ENCODE assay signal across 7 cellular contexts in the genomic region with DNA sequence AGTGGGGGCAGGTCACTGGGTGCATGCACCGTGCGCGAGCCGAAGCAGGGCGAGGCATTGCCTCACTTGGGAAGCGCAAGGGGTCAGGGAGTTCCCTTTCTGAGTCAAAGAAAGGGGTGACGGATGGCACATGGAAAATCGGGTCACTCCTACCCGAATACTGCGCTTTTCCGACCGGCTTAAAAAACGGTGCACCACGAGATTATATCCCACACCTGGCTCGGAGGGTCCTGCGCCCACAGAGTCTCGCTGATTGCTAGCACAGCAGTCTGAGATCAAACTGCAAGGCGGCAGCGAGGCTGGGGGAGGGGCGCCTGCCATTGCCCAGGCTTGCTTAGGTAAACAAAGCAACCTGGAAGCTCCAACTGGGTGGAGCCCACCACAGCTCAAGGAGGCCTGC.
DNase-seq lines count a peak whose midpoint lies in the region; ATAC-seq, FAIRE-seq and TF ChIP-seq lines count a peak whose summit lies in the region.
"Not testable (repeated sequence)": the region's sequence is repeated elsewhere in the genome, so short reads cannot be mapped to it uniquely, and the experiment has no call there.

No MANE protein-coding gene starts in this region.

- H2BK12ac ChIP-seq in H9 (ENCODE audit: insufficient read length, low read depth, low read length) = not testable (repeated sequence)
- peak overlapping the region; percentile 68; the same call in 1 of the 2 replicates for H2BK12ac ChIP-seq in H1 (ENCODE audit: low read depth, low read length)

- H3K9me3 Mint-ChIP-seq in H9, neural crest cell: not testable (repeated sequence)

- not testable (repeated sequence) for TF ChIP-seq CTCF in H9 (conservative IDR thresholded peaks at IDR 0.05); PC-9 (conservative IDR thresholded peaks at IDR 0.05); H1 (IDR thresholded peaks at IDR 0.05; ENCODE audit: control extremely low read depth in 1 of 3, insufficient read depth in 1 of 3, low read depth in 1 of 3, low read length in 3 of 3); HepG2 (CRISPR knock-in tag; IDR thresholded peaks at IDR 0.05); neural crest cell (conservative IDR thresholded peaks at IDR 0.05)

- not testable (repeated sequence) for ATAC-seq in HepG2

- POLR2A ChIA-PET in PC-9 (lab: Charles Lee; ENCODE audit: unreplicated experiment); HepG2 (lab: Yijun Ruan, JAX): not testable (repeated sequence)
- POLR2A ChIA-PET in H1 (lab: Charles Lee; ENCODE audit: partially characterized antibody) = interaction anchor here (1.4 kb wide), 1 partner anchor 193 kb away, joined by 3 read pairs; no protein-coding TSS in a partner anchor

- intact Hi-C loops in PC-9 (cut with micrococcal nuclease; ENCODE audit: unreplicated experiment); HepG2 (cut with micrococcal nuclease; ENCODE audit: unreplicated experiment); posterior vena cava (cut with DNase I): not testable (repeated sequence)

- not testable (repeated sequence) for FAIRE-seq in H1 (lab: Jason Lieb, UNC); HepG2 (lab: Jason Lieb, UNC)

- H3K27ac ChIP-seq in H9 (ENCODE audit: insufficient read length, low read depth, low read length); PC-9; H1 (ENCODE audit: low read depth, low read length); HepG2 (ENCODE audit: extremely low read length, insufficient read depth, low read length): not testable (repeated sequence)

- H3K56ac ChIP-seq in H9 (ENCODE audit: insufficient read length, low read depth, low read length); H1 (replicated peaks; ENCODE audit: insufficient read length, low read depth, low read length): not testable (repeated sequence)

- not testable (repeated sequence) for TF ChIP-seq RAD21 in H1 (IDR thresholded peaks at IDR 0.05 in 1 of 2, conservative IDR thresholded peaks at IDR 0.05 in 1 of 2; ENCODE audit: low read depth in 2 of 2, low read length in 2 of 2); HepG2 (CRISPR knock-in tag; IDR thresholded peaks at IDR 0.05)

- not testable (repeated sequence) for H2AK5ac ChIP-seq in H9 (ENCODE audit: insufficient read length, low read length); H1 (ENCODE audit: low read depth, low read length)

- DNase-seq in H9; HepG2 (ENCODE audit: low spot score); neural crest cell (ENCODE audit: low read depth, low spot score): not testable (repeated sequence)
- DNase-seq in PC-9 (peak in 1 of 2 experiments; percentile 41), H1 (ENCODE audit: low read depth in 1 of 2, low spot score in 2 of 2) (peak in 1 of 2 experiments; percentile 56), posterior vena cava (ENCODE audit: low spot score) (peak; percentile 72)

- peak overlapping the region; percentile 13 for H3K4me2 ChIP-seq in H9 (ENCODE audit: insufficient read depth, insufficient read length, low read length)
- peak overlapping the region; percentile 50 for H3K4me2 ChIP-seq in PC-9
- 0 out of 4 replicates have a peak overlapping the region, but pooled peaks have one; percentile 13 to 31 for H3K4me2 ChIP-seq in H1 (ENCODE audit: insufficient read depth in 1 of 2, low read depth in 2 of 2, low read length in 2 of 2)
- H3K4me2 ChIP-seq in HepG2 (ENCODE audit: low read depth, low read length) = not testable (repeated sequence)

- H3K9me3 ChIP-seq in ES-I3 (ENCODE audit: control insufficient read depth, insufficient read depth, low read length); H9 (ENCODE audit: control insufficient read depth, low read depth, low read length); PC-9 (ENCODE audit: insufficient read depth, low read depth); H1 (ENCODE audit: insufficient read depth in 2 of 2, low read depth in 1 of 2, low read length in 1 of 2); HepG2 (ENCODE audit: low read length): not testable (repeated sequence)

- not testable (repeated sequence) for H3K27me3 ChIP-seq in H9 (ENCODE audit: insufficient read depth, low read length); PC-9 (ENCODE audit: insufficient read depth, low read depth); H1 (replicated peaks in 1 of 4; ENCODE audit: control insufficient read depth in 3 of 4, extremely low read depth in 1 of 4, insufficient read depth in 3 of 4, low read length in 3 of 4); HepG2 (ENCODE audit: control insufficient read depth in 1 of 2, insufficient read depth in 2 of 2, low read length in 2 of 2)

- H3K23me2 ChIP-seq in H9 (ENCODE audit: insufficient read length, low read depth, low read length, poor library complexity, severe bottlenecking); H1 (ENCODE audit: low read depth, low read length): not testable (repeated sequence)

- not testable (repeated sequence) for H3T11ph ChIP-seq in H9 (ENCODE audit: low read length)

- H2BK20ac ChIP-seq in H9 (ENCODE audit: low read depth, low read length, poor library complexity, severe bottlenecking); H1 (ENCODE audit: low read length): not testable (repeated sequence)

- not testable (repeated sequence) for H3K79me2 ChIP-seq in H9 (ENCODE audit: insufficient read depth, low read length); PC-9 (ENCODE audit: low read depth); H1 (ENCODE audit: control insufficient read depth in 1 of 2, insufficient read depth in 2 of 2, low read length in 2 of 2); HepG2 (ENCODE audit: insufficient read depth, low read length)

- H4K20me1 ChIP-seq in H9 (ENCODE audit: control insufficient read depth, insufficient read depth, insufficient read length); PC-9 (ENCODE audit: insufficient read depth); H1 (replicated peaks in 1 of 2; ENCODE audit: control insufficient read depth in 1 of 2, insufficient read depth in 2 of 2, low read length in 2 of 2); HepG2 (ENCODE audit: insufficient read depth, low read length): not testable (repeated sequence)

- not testable (repeated sequence) for H3K27me3 Mint-ChIP-seq in H9 (ENCODE audit: low read depth); neural crest cell (ENCODE audit: low read depth)

- H4K91ac ChIP-seq in H9 (ENCODE audit: insufficient read length, low read depth, low read length); H1 (replicated peaks; ENCODE audit: insufficient read length, low read length): not testable (repeated sequence)

- H4K5ac ChIP-seq in H9 (ENCODE audit: insufficient read length, low read depth, low read length); H1 (ENCODE audit: insufficient read length, low read depth, low read length): not testable (repeated sequence)

- not testable (repeated sequence) for H3K9me2 ChIP-seq in PC-9 (ENCODE audit: insufficient read depth)

- not testable (repeated sequence) for H2BK120ac ChIP-seq in H9 (ENCODE audit: low read depth, low read length, poor library complexity, severe bottlenecking); H1 (replicated peaks; ENCODE audit: low read depth, low read length)

- H3F3A ChIP-seq in PC-9 (ENCODE audit: insufficient read depth, low read depth) = not testable (repeated sequence)

- WGBS in H9 (ENCODE audit: extremely low coverage, insufficient read length, low lambda C conversion rate) = no CpG with 5 or more reads among the region's 20 CpGs
- 83% methylated on average over 15 of the region's 20 CpGs; no CpG with 5 or more reads in 1 of the 2 experiments for WGBS in H1 (ENCODE audit: extremely low coverage in 1 of 2, insufficient coverage in 1 of 2, insufficient read length in 1 of 2, insufficient replicate concordance in 2 of 2, low coverage in 1 of 2, low lambda C conversion rate in 2 of 2, missing lambda C conversion rate in 1 of 2), 2 experiments
- WGBS in HepG2 (ENCODE audit: low lambda C conversion rate) = 71% methylated on average over 15 of the region's 20 CpGs

- peak overlapping the region; percentile 56 to 67; a peak in 4 of 5 replicates for H3K4me3 Mint-ChIP-seq in H9
- H3K4me3 Mint-ChIP-seq in neural crest cell = peak overlapping the region; percentile 65

- not testable (repeated sequence) for H2AFZ ChIP-seq in H9 (ENCODE audit: low read length); H1 (ENCODE audit: low read length); HepG2 (ENCODE audit: low read length)
- peak overlapping the region; percentile 73 for H2AFZ ChIP-seq in PC-9

- H3K4me1 ChIP-seq in ES-I3 (ENCODE audit: insufficient read depth, low read length); H9 (ENCODE audit: insufficient read depth, low read length); PC-9 (replicated peaks; ENCODE audit: insufficient read depth); H1 (replicated peaks in 1 of 4; ENCODE audit: control insufficient read depth in 3 of 4, insufficient read depth in 4 of 4, low read length in 3 of 4); HepG2 (ENCODE audit: insufficient read depth, low read length): not testable (repeated sequence)

- not testable (repeated sequence) for H3K18ac ChIP-seq in H9 (ENCODE audit: insufficient read length, low read depth, low read length); H1 (ENCODE audit: extremely low read depth, low read length)

- not testable (repeated sequence) for TF ChIP-seq POLR2A in H1 (IDR thresholded peaks at IDR 0.05; ENCODE audit: control extremely low read depth in 1 of 2, low read depth in 2 of 2, low read length in 2 of 2); HepG2 (IDR thresholded peaks at IDR 0.05; ENCODE audit: insufficient read depth in 1 of 2, low read depth in 2 of 2, low read length in 2 of 2)

- in situ Hi-C loops in HepG2 (cut with HindIII; ENCODE audit: extremely low pct_ligation_motif_present, low pct_unique_long_range_greater_than_20kb) = not testable (repeated sequence)

- CTCF ChIA-PET in PC-9 (lab: Charles Lee); H1 (lab: Charles Lee; ENCODE audit: partially characterized antibody); HepG2 (lab: Yijun Ruan, JAX; ENCODE audit: low intra/inter-chr PET ratio, low total read pairs): not testable (repeated sequence)

- not testable (repeated sequence) for BruUV-seq in PC-9 (replicated peaks; lab: Mats Ljungman, UMichigan); HepG2 (replicated peaks; lab: Mats Ljungman, UMichigan)

- H3K4me3 ChIP-seq in PC-9 (peak overlapping the region; percentile 41; the same call in 1 of the 2 replicates), H1 (ENCODE audit: extremely low read depth in 1 of 4, insufficient read depth in 2 of 4, low read depth in 3 of 4, low read length in 4 of 4) (peak overlapping the region in 1 of 4 experiments; percentile 16; a peak in 1 of 8 replicates)
- not testable (repeated sequence) for H3K4me3 ChIP-seq in HepG2 (replicated peaks in 1 of 3; ENCODE audit: insufficient read depth in 1 of 3, low read depth in 2 of 3, low read length in 3 of 3)

- not testable (repeated sequence) for H3K4ac ChIP-seq in H9 (ENCODE audit: low read depth, low read length); H1 (replicated peaks; ENCODE audit: insufficient read length, low read depth, low read length)

- H3K23ac ChIP-seq in H9 (ENCODE audit: insufficient read length, low read depth, low read length); H1 (ENCODE audit: insufficient read length): not testable (repeated sequence)

- not testable (repeated sequence) for H2BK5ac ChIP-seq in H9 (ENCODE audit: insufficient read length, low read length); H1 (ENCODE audit: low read depth, low read length)

- H3K27ac Mint-ChIP-seq in H9 = peak overlapping the region in 2 of 3 experiments; percentile 92 to 94; a peak in 4 of 7 replicates
- H3K27ac Mint-ChIP-seq in neural crest cell (ENCODE audit: unreplicated experiment) = peak overlapping the region; percentile 22

- not testable (repeated sequence) for TF ChIP-seq EP300 in H1 (IDR thresholded peaks at IDR 0.05; ENCODE audit: borderline replicate concordance in 1 of 2, low read depth in 2 of 2, low read length in 2 of 2); HepG2 (IDR thresholded peaks at IDR 0.05; ENCODE audit: low read depth in 2 of 2, low read length in 2 of 2); HepG2 (CRISPR knock-in tag; IDR thresholded peaks at IDR 0.05; ENCODE audit: borderline replicate concordance)

- not testable (repeated sequence) for H3K14ac ChIP-seq in H9 (ENCODE audit: insufficient read depth, low read length); H1 (ENCODE audit: insufficient read length)

- not testable (repeated sequence) for H2BK15ac ChIP-seq in H9 (ENCODE audit: low read depth, low read length); H1 (ENCODE audit: low read length)

- peaks cover 8 to 12% of the 10 kb centered on the region in 2 experiments for H3K4me1 Mint-ChIP-seq in H9
- not testable (repeated sequence) for H3K4me1 Mint-ChIP-seq in neural crest cell

- not testable (repeated sequence) for H4K8ac ChIP-seq in H9 (replicated peaks; ENCODE audit: insufficient read length, low read depth, low read length)
- peak overlapping the region; percentile 5; the same call in 1 of the 2 replicates for H4K8ac ChIP-seq in H1 (ENCODE audit: extremely low read depth, insufficient read depth, low read length)

- H3K9ac ChIP-seq in ES-I3 (ENCODE audit: low read depth, low read length) = peak overlapping the region; percentile 29; the same call in 1 of the 2 replicates
- not testable (repeated sequence) for H3K9ac ChIP-seq in H9 (ENCODE audit: extremely low read depth, insufficient read length, low read length); H1 (replicated peaks in 1 of 4; ENCODE audit: extremely low read depth in 1 of 4, low read depth in 3 of 4, low read length in 3 of 4); HepG2 (ENCODE audit: insufficient read depth, low read depth, low read length)

- H3K36me3 ChIP-seq in ES-I3 (ENCODE audit: insufficient read depth, low read length); PC-9 (ENCODE audit: low read depth); H1 (ENCODE audit: control insufficient read depth in 2 of 4, insufficient read depth in 4 of 4, low read length in 3 of 4); HepG2 (replicated peaks in 1 of 2; ENCODE audit: control insufficient read depth in 1 of 2, insufficient read depth in 2 of 2, low read length in 2 of 2): not testable (repeated sequence)

- H3K36me3 Mint-ChIP-seq in H9 (ENCODE audit: insufficient read depth in 1 of 3, low read depth in 3 of 3); neural crest cell (ENCODE audit: low read depth): not testable (repeated sequence)

- H3K79me1 ChIP-seq in H9 (ENCODE audit: insufficient read depth, low read depth, low read length, poor library complexity, severe bottlenecking); H1 (ENCODE audit: low read depth, low read length): not testable (repeated sequence)
